In the genomic region with DNA sequence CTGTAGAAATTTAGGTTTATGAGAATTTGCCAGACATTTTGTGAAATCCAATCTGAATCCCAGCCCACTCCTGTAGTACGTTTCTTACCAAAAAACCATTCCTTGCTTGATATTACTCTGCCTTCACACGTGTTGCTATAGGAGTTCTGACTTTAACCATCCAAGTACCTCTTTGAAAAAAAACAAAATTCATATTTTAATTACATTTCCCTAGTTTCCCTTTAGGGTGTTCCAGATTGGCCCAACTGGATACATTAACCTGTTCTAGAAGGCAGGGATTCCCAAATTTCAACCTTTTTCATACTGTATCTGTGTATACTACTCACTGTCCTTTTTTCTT, we compare ENCODE assay signal across 8 cellular contexts. TPM values are rescaled to one million over a fixed set of nuclear protein-coding genes. Genes with fewer than 3 reads are reported as not detected.
DNase-seq lines count a peak whose midpoint lies in the region; ATAC-seq and TF ChIP-seq lines count a peak whose summit lies in the region.

No MANE protein-coding gene starts in this region.

- H3K4me3 ChIP-seq in GM23338 (peak overlapping the region; percentile 53), WI38 (ENCODE audit: low read depth, low read length) (peak overlapping the region; percentile 64), gastroesophageal sphincter (peak overlapping the region; percentile 69 to 83), skeletal muscle tissue (ENCODE audit: low read length in 3 of 3) (peak overlapping the region; percentile 7 to 96 (median 62))

- peak overlapping the region; percentile 85 to 98 (median 97) for H3K9ac ChIP-seq in skeletal muscle tissue (ENCODE audit: low read depth in 1 of 3, low read length in 3 of 3)

- TF ChIP-seq CTCF in GM23338 (conservative IDR thresholded peaks at IDR 0.05; ENCODE audit: low read depth in 2 of 2): no peak
- TF ChIP-seq CTCF in WI38 (IDR thresholded peaks at IDR 0.05; ENCODE audit: low read depth, low read length): no peak
- TF ChIP-seq CTCF in gastroesophageal sphincter (IDR thresholded peaks at IDR 0.05): no peak

- H3K4me2 ChIP-seq in GM23338: peak overlapping the region; percentile 85

- H3K79me2 ChIP-seq in GM23338 (replicated peaks; ENCODE audit: insufficient read depth): peaks cover 30% of the 10 kb centered on the region

- H3F3A ChIP-seq in GM23338 (replicated peaks; ENCODE audit: low read depth): no peaks in the 10 kb centered on the region

- peaks cover 28% of the 10 kb centered on the region for H3K4me1 Mint-ChIP-seq in GM23338

- peak overlapping the region; percentile 90 for H2AFZ ChIP-seq in GM23338

- H3K36me3 Mint-ChIP-seq in GM23338 (ENCODE audit: low read depth): peaks cover 10% of the 10 kb centered on the region; the same call in 2 of the 3 replicates

- H3K9me3 ChIP-seq in gastroesophageal sphincter (peaks cover 0 to 4% (median 0%) of the 10 kb centered on the region in 3 donors), skeletal muscle tissue (ENCODE audit: control insufficient read depth in 3 of 3, low read length in 3 of 3) (no peaks in the 10 kb centered on the region)

- H3K27me3 ChIP-seq in GM23338 (ENCODE audit: insufficient read depth): no peaks in the 10 kb centered on the region
- no peaks in the 10 kb centered on the region for H3K27me3 ChIP-seq in gastroesophageal sphincter
- H3K27me3 ChIP-seq in skeletal muscle tissue (ENCODE audit: control insufficient read depth in 3 of 3, insufficient read depth in 3 of 3, low read length in 3 of 3): no peaks in the 10 kb centered on the region

- H3K4me3 Mint-ChIP-seq in GM23338: peak overlapping the region; percentile 100

- in situ Hi-C loops in G401 (cut with HindIII; ENCODE audit: low sequenced_read_pairs): no loop called here

- H4K20me1 ChIP-seq in GM23338 (replicated peaks; ENCODE audit: insufficient read depth): 0 out of 2 replicates have a peak, but pooled peaks cover 2% of the 10 kb centered on the region

- TF ChIP-seq EP300 in gastroesophageal sphincter (IDR thresholded peaks at IDR 0.05): no peak

- TF ChIP-seq POLR2A in gastroesophageal sphincter (IDR thresholded peaks at IDR 0.05): no peak

- H3K9me2 ChIP-seq in GM23338 (ENCODE audit: insufficient read depth): no peaks in the 10 kb centered on the region

- DNase-seq in GM23338 (ENCODE audit: low spot score) (no peak), G401 (ENCODE audit: low spot score) (no peak), NCI-H82 (lab: John Stamatoyannopoulos, UW) (no peak), ecto neural progenitor cell (ENCODE audit: low spot score) (no peak)

- H3K27ac Mint-ChIP-seq in GM23338: peak overlapping the region; percentile 99

- H3K27ac ChIP-seq in GM23338 (ENCODE audit: low read depth) (peak overlapping the region; percentile 96), gastroesophageal sphincter (peak overlapping the region; percentile 96 to 99 (median 98)), skeletal muscle tissue (ENCODE audit: low read depth, low read length) (peak overlapping the region; percentile 93)

- H3K27me3 Mint-ChIP-seq in GM23338 (ENCODE audit: insufficient read depth, low read depth, poor library complexity): peaks cover 6% of the 10 kb centered on the region

- H3K36me3 ChIP-seq in GM23338 (ENCODE audit: insufficient read depth): no peaks in the 10 kb centered on the region
- H3K36me3 ChIP-seq in gastroesophageal sphincter: no peaks in the 10 kb centered on the region
- no peaks in the 10 kb centered on the region for H3K36me3 ChIP-seq in skeletal muscle tissue (ENCODE audit: control insufficient read depth in 3 of 3, insufficient read depth in 3 of 3, low read length in 3 of 3)

- peaks cover 16% of the 10 kb centered on the region for H3K9me3 Mint-ChIP-seq in GM23338

- H3K4me1 ChIP-seq in GM23338 (ENCODE audit: insufficient read depth) (peaks cover 27% of the 10 kb centered on the region), gastroesophageal sphincter (peaks cover 20 to 52% (median 23%) of the 10 kb centered on the region in 3 donors), skeletal muscle tissue (ENCODE audit: control insufficient read depth in 3 of 3, insufficient read depth in 3 of 3, low read length in 3 of 3) (peaks cover 8 to 19% (median 12%) of the 10 kb centered on the region in 3 donors)

- 0% methylated on average over 2 of the region's 2 CpGs for WGBS in gastroesophageal sphincter (ENCODE audit: low coverage in 1 of 2), 2 donors

- ATAC-seq in GM23338 (no peak), gastroesophageal sphincter (no peak), GM21717 (IDR thresholded peaks at IDR 0.05; ENCODE audit: unreplicated experiment) (no peak)

TF ChIP-seq in GM23338, 12 proteins besides CTCF, POLR2A, EP300 and RAD21:
- TF ChIP-seq CREB1 (CRISPR knock-in tag; IDR thresholded peaks at IDR 0.05; ENCODE audit: low read depth): no peak

RNA-seq across cellular contexts. Expression of a gene that starts 1.4 kb away (rescaled TPM):
- total RNA-seq in GM23338 (2014; rRNA removed; shearing (Covaris generic)): 62.5 and 65.3 TPM in 2 replicates
- 30.3 and 31.5 TPM in 2 replicates for polyA plus RNA-seq in GM23338 (2016; fragmentation: Nextera tagmentation; extraction: Ambion mirVana)
- total RNA-seq in gastroesophageal sphincter (100 to 1,000 TPM; 160 to 297 (median 181) TPM), skeletal muscle tissue (94.5 TPM)
- total RNA-seq in G401 (2014; rRNA removed; shearing (Covaris generic)): 31.4 and 39.3 TPM in 2 replicates
